8 cellular contexts compared by ENCODE assay signal in genomic region chr1:21490774-21491482, GRCh38. TPM values are rescaled to one million over a fixed set of nuclear protein-coding genes. Genes with fewer than 3 reads are reported as not detected.
DNase-seq lines count a peak whose midpoint lies in the region; ATAC-seq and TF ChIP-seq lines count a peak whose summit lies in the region.

No MANE protein-coding gene starts in this region.

- DNase-seq in heart right ventricle (no peak), Right ventricle myocardium superior (no peak), OCI-LY7 (ENCODE audit: low spot score) (peak; percentile 29), dedifferentiated amniotic fluid mesenchymal stem cell (ENCODE audit: extremely low spot score) (peak; percentile 42), osteocyte (ENCODE audit: extremely low spot score, unreplicated experiment) (no peak), OCI-M2 (lab: John Stamatoyannopoulos, UW; ENCODE audit: unreplicated experiment) (no peak), SK-N-DZ (ENCODE audit: low spot score) (no peak)

- no peaks in the 10 kb centered on the region for H3K27me3 Mint-ChIP-seq in osteocyte (ENCODE audit: unreplicated experiment)

- TF ChIP-seq CTCF in heart right ventricle (IDR thresholded peaks at IDR 0.05) (peak in 8 of 9 donors; percentile 9 to 56 (median 26)), OCI-LY7 (conservative IDR thresholded peaks at IDR 0.05; ENCODE audit: low read length) (peak; percentile 57), osteocyte (IDR thresholded peaks at IDR 0.05) (peak; percentile 67)

- peak overlapping the region in 1 of 10 donors; percentile 39 for H3K27ac ChIP-seq in heart right ventricle
- H3K27ac ChIP-seq in OCI-LY7 (ENCODE audit: low read depth, low read length, poor library complexity, severe bottlenecking), result no peak overlapping the region

- BruUV-seq in OCI-LY7 (replicated peaks; lab: Mats Ljungman, UMichigan), result no TSS peak

- H3K4me3 Mint-ChIP-seq in osteocyte (ENCODE audit: unreplicated experiment), result no peak overlapping the region

- POLR2A ChIA-PET in OCI-LY7 (lab: Charles Lee), result no interaction called here

- CTCF ChIA-PET in OCI-LY7 (lab: Charles Lee; ENCODE audit: unreplicated experiment), result interaction anchor here (0.7 kb wide), 1 partner anchor 27 kb away, joined by 4 read pairs; no protein-coding TSS in a partner anchor

- no peak overlapping the region for H2AFZ ChIP-seq in OCI-LY7 (ENCODE audit: low read length)

- ATAC-seq in heart right ventricle (peak in 6 of 8 donors; percentile 44 to 68 (median 53)), Right ventricle myocardium superior (ENCODE audit: poor library complexity) (no peak), HG03571 (IDR thresholded peaks at IDR 0.05; ENCODE audit: unreplicated experiment) (no peak)

- no peak overlapping the region for H3K4me3 ChIP-seq in heart right ventricle
- no peak overlapping the region for H3K4me3 ChIP-seq in OCI-LY7 (ENCODE audit: low read depth, low read length, poor library complexity, severe bottlenecking)

- H3K9me2 ChIP-seq in OCI-LY7 (ENCODE audit: insufficient read depth, low read length), result no peaks in the 10 kb centered on the region

- H3K9me3 ChIP-seq in heart right ventricle (no peaks in the 10 kb centered on the region), OCI-LY7 (ENCODE audit: low read length) (no peaks in the 10 kb centered on the region)

- no peaks in the 10 kb centered on the region for H3K36me3 ChIP-seq in heart right ventricle
- H3K36me3 ChIP-seq in OCI-LY7 (ENCODE audit: insufficient read depth, low read length), result no peaks in the 10 kb centered on the region

- peaks cover 3% of the 10 kb centered on the region for H3K36me3 Mint-ChIP-seq in osteocyte (ENCODE audit: unreplicated experiment)

- WGBS in heart right ventricle, 2 donors, result 71 to 72% methylated on average over 11 of the region's 11 CpGs

- H3K4me1 ChIP-seq in heart right ventricle (peaks cover 0 to 34% (median 11%) of the 10 kb centered on the region in 9 donors), OCI-LY7 (ENCODE audit: insufficient read depth, low read length, poor library complexity, severe bottlenecking) (no peaks in the 10 kb centered on the region)

- intact Hi-C loops in heart right ventricle (cut with DNase I), result loop anchor here in 1 of 10 donors (10.0 kb wide), 1 partner anchor 116 kb away; no protein-coding TSS in a partner anchor
- intact Hi-C loops in Right ventricle myocardium superior (cut with DNase I), result no loop called here
- intact Hi-C loops in OCI-LY7 (cut with micrococcal nuclease; ENCODE audit: unreplicated experiment), result no loop called here

- H3K27ac Mint-ChIP-seq in osteocyte (ENCODE audit: unreplicated experiment), result no peak overlapping the region

- H3K4me2 ChIP-seq in OCI-LY7 (ENCODE audit: low read length), result no peak overlapping the region

- peaks cover 16% of the 10 kb centered on the region for H3K4me1 Mint-ChIP-seq in osteocyte (ENCODE audit: unreplicated experiment)

- H3K9me3 Mint-ChIP-seq in osteocyte (ENCODE audit: unreplicated experiment), result no peaks in the 10 kb centered on the region

- peaks cover 0 to 20% (median 7%) of the 10 kb centered on the region in 7 donors for H3K27me3 ChIP-seq in heart right ventricle

- no peaks in the 10 kb centered on the region for H3K79me2 ChIP-seq in OCI-LY7 (ENCODE audit: insufficient read depth, low read depth, low read length)

- no peaks in the 10 kb centered on the region for H4K20me1 ChIP-seq in OCI-LY7 (ENCODE audit: insufficient read depth, low read length)

RNA-seq across cellular contexts. Expression of gene ALPL, which starts 18.3 kb away (rescaled TPM):
- total RNA-seq in heart right ventricle, result 10 to 100 TPM in 5 of 10 donors, 1 to 10 TPM in 5; 7.1 to 19.2 (median 9.3) TPM
- polyA plus RNA-seq in heart right ventricle, result 10 to 100 TPM in 1 of 2 donors, 1 to 10 TPM in 1; 7.9 to 21.1 TPM
- 9.4 TPM for total RNA-seq in Right ventricle myocardium superior
- total RNA-seq in OCI-LY7 (2014; rRNA removed; shearing (Covaris generic)), result not detected in 2 replicates
- not detected in 2 replicates for total RNA-seq in OCI-LY7 (2022)
- 41.6 and 43.4 TPM in 2 replicates for total RNA-seq in osteocyte
- 1.9 and 3.7 TPM in 2 replicates for polyA plus RNA-seq in SK-N-DZ (2014; cell fraction: cytosol; rRNA removed)
- polyA plus RNA-seq in SK-N-DZ (2014; cell fraction: nucleus; rRNA removed), result 1.7 and 1.9 TPM in 2 replicates

RNA-seq across cellular contexts. Expression of gene NBPF3, which starts 51.0 kb away (rescaled TPM):
- total RNA-seq in heart right ventricle (1 to 10 TPM; 1.9 to 4.6 (median 3.3) TPM), Right ventricle myocardium superior (3.5 TPM), OCI-LY7 (2022) (0.89 and 1.0 TPM in 2 replicates), osteocyte (30.4 and 31.0 TPM in 2 replicates)
- polyA plus RNA-seq in heart right ventricle, result 1 to 10 TPM in 1 of 2 donors, under 1 TPM in 1; 0.58 to 1.0 TPM
- total RNA-seq in OCI-LY7 (2014; rRNA removed; shearing (Covaris generic)), result not detected in 2 replicates
- 1.9 and 3.9 TPM in 2 replicates for polyA plus RNA-seq in SK-N-DZ (2014; cell fraction: cytosol; rRNA removed)
- polyA plus RNA-seq in SK-N-DZ (2014; cell fraction: nucleus; rRNA removed), result 3.2 and 4.7 TPM in 2 replicates

Comparison
In these comparisons a context has a peak if more than half of its experiments do, and no peak if none do; other contexts are left out.
1. ATAC-seq: peak in heart right ventricle (6 of 8); none in Right ventricle myocardium superior (single experiment) and HG03571 (single experiment).
2. DNase-seq: peak in OCI-LY7 (single experiment) and dedifferentiated amniotic fluid mesenchymal stem cell (single experiment); none in heart right ventricle (0 of 2), Right ventricle myocardium superior (single experiment), osteocyte (single experiment), OCI-M2 (single experiment) and SK-N-DZ (single experiment).
3. RNA of gene ALPL, which starts 18.3 kb away (total RNA-seq): 41.6 to 43.4 TPM in osteocyte, 7.1 to 19.2 TPM in heart right ventricle and 9.4 TPM in Right ventricle myocardium superior (single experiment); not detected in OCI-LY7; every median in the first group is over 4 times any median in the second.
4. Peak in every context shown above with its lines, with median percentiles within 50 percentile points of each other: CTCF ChIP-seq.